Comparison of ENCODE assay signal across 32 cellular contexts in genomic region chr2:112883669-112884068, GRCh38. TPM values are rescaled to one million over a fixed set of nuclear protein-coding genes. Genes with fewer than 3 reads are reported as not detected.
"Had no signal": no experiment of that assay in that cellular context is flagged by ENCODE, and none has a peak within 500 bp of the region (broad histone marks: within the 10 kb centered on the region; RNA-seq: fewer than 3 reads in every experiment).

No MANE protein-coding gene starts in this region.

- H3K36me3 ChIP-seq: SJSA1 had no signal

- H3K27ac Mint-ChIP-seq: activated B cell treated with CpG ODN at 0.5 μM for 24 hours; activated CD4-positive, alpha-beta T cell treated with anti-CD3 and anti-CD28 coated beads, Interleukin-2, amount 10 ng/mL, durations not matched to agents 24 days and 14 days; activated naive CD4-positive, alpha-beta T cell treated with anti-CD3 and anti-CD28 coated beads, Interleukin-2, amount 50 U/mL, for 24 hours; activated T-cell treated with anti-CD3 and anti-CD28 coated beads, Interleukin-2, amount 50 U/mL, for 24 hours; activated T-helper 1 cell treated with anti-CD3 and anti-CD28 coated beads, Interleukin-12 subunit alpha, Interleukin-12 subunit beta, Interleukin-2, Interleukin-4 antibody, amounts not matched to agents 30 ng/mL and 10 ng/mL and 1 ng/mL, durations not matched to agents 14 hours and 24 hours and 36 hours; brain; T-helper 17 cell had no signal

- H3K4me3 Mint-ChIP-seq: activated B cell treated with CpG ODN at 0.5 μM for 24 hours; activated CD4-positive, alpha-beta T cell treated with anti-CD3 and anti-CD28 coated beads, Interleukin-2, amount 10 ng/mL, durations not matched to agents 24 days and 14 days; activated CD8-positive, alpha-beta memory T cell treated with anti-CD3 and anti-CD28 coated beads, Interleukin-2, amount 10 ng/mL, durations not matched to agents 7 days and 5 days; activated naive CD4-positive, alpha-beta T cell treated with anti-CD3 and anti-CD28 coated beads, Interleukin-2, amount 50 U/mL, for 24 hours; activated T-cell treated with anti-CD3 and anti-CD28 coated beads, Interleukin-2, amount 50 U/mL, for 24 hours; activated T-helper 1 cell treated with anti-CD3 and anti-CD28 coated beads, Interleukin-12 subunit alpha, Interleukin-12 subunit beta, Interleukin-2, Interleukin-4 antibody, amounts not matched to agents 30 ng/mL and 10 ng/mL and 1 ng/mL, durations not matched to agents 14 hours and 24 hours and 36 hours; brain; central memory CD8-positive, alpha-beta T cell; T-helper 17 cell had no signal

- H3K27me3 ChIP-seq: SJSA1 had no signal

- ATAC-seq: activated CD8-positive, alpha-beta memory T cell treated with anti-CD3 and anti-CD28 coated beads, Interleukin-2, amount 10 ng/mL, durations not matched to agents 7 days and 5 days; Panc1; SK-N-SH treated with all-trans-retinoic acid at 6 μM for 48 hours; T-helper 17 cell had no signal

- H3K27me3 Mint-ChIP-seq: activated B cell treated with CpG ODN at 0.5 μM for 24 hours; activated CD4-positive, alpha-beta T cell treated with anti-CD3 and anti-CD28 coated beads, Interleukin-2, amount 10 ng/mL, durations not matched to agents 24 days and 14 days; activated CD8-positive, alpha-beta memory T cell treated with anti-CD3 and anti-CD28 coated beads, Interleukin-2, amount 10 ng/mL, durations not matched to agents 7 days and 5 days; activated naive CD4-positive, alpha-beta T cell treated with anti-CD3 and anti-CD28 coated beads, Interleukin-2, amount 50 U/mL, for 24 hours; activated T-cell treated with anti-CD3 and anti-CD28 coated beads, Interleukin-2, amount 50 U/mL, for 24 hours; central memory CD8-positive, alpha-beta T cell had no signal

- H3K9me3 ChIP-seq: SJSA1 had no signal

- H3K4me3 ChIP-seq: SJSA1 had no signal

- H3K4me1 Mint-ChIP-seq: brain had no signal

- H3K36me3 Mint-ChIP-seq: activated CD8-positive, alpha-beta memory T cell treated with anti-CD3 and anti-CD28 coated beads, Interleukin-2, amount 10 ng/mL, durations not matched to agents 7 days and 5 days; activated naive CD4-positive, alpha-beta T cell treated with anti-CD3 and anti-CD28 coated beads, Interleukin-2, amount 50 U/mL, for 24 hours; brain had no signal

- H3K27ac ChIP-seq: SJSA1 had no signal

- H3K9me3 Mint-ChIP-seq: activated B cell treated with CpG ODN at 0.5 μM for 24 hours; activated CD4-positive, alpha-beta T cell treated with anti-CD3 and anti-CD28 coated beads, Interleukin-2, amount 10 ng/mL, durations not matched to agents 24 days and 14 days; activated naive CD4-positive, alpha-beta T cell treated with anti-CD3 and anti-CD28 coated beads, Interleukin-2, amount 50 U/mL, for 24 hours; activated T-cell treated with anti-CD3 and anti-CD28 coated beads, Interleukin-2, amount 50 U/mL, for 24 hours; activated T-helper 1 cell treated with anti-CD3 and anti-CD28 coated beads, Interleukin-12 subunit alpha, Interleukin-12 subunit beta, Interleukin-2, Interleukin-4 antibody, amounts not matched to agents 30 ng/mL and 10 ng/mL and 1 ng/mL, durations not matched to agents 14 hours and 24 hours and 36 hours; brain; central memory CD8-positive, alpha-beta T cell had no signal

- DNase-seq: activated B cell treated with CpG ODN at 0.5 μM for 24 hours; activated CD4-positive, alpha-beta T cell treated with anti-CD3 and anti-CD28 coated beads for 1 hour; activated CD4-positive, alpha-beta T cell treated with anti-CD3 and anti-CD28 coated beads, Interleukin-2, amount 10 ng/mL, durations not matched to agents 24 days and 14 days; activated CD4-positive, alpha-beta T cell treated with anti-CD3 and anti-CD28 coated beads, Interleukin-2, amount 50 U/mL, for 48 hours; activated CD8-positive, alpha-beta memory T cell treated with anti-CD3 and anti-CD28 coated beads, Interleukin-2, amount 10 ng/mL, durations not matched to agents 7 days and 5 days; activated effector memory CD4-positive, alpha-beta T cell treated with Interleukin-2 at 50 U/mL for 16 hours; activated naive CD4-positive, alpha-beta T cell; activated T-cell treated with anti-CD3 and anti-CD28 coated beads, Interleukin-2, amount 50 U/mL, for 24 hours; amygdala; Kasumi-1; KBM-7; NCI-H1048; NCI-H1930; NCI-H2171; NCI-H2227 treated with DMSO at 0.1 percent for 48 hours; NCI-H446 treated with DMSO at 0.1 percent for 48 hours; NCI-H524 treated with DMSO at 0.1 percent for 48 hours; NCI-H748 treated with DMSO at 0.1 percent for 48 hours; NK-92 treated with Interleukin-12 subunit alpha and Interleukin-12 subunit beta, amount 100 ng/mL, for 24 hours; OCI-M1; SHP77; SW 1271; T-helper 17 cell; T-helper 9 cell had no signal

RNA-seq across cellular contexts. Expression of gene IL37, which starts 27.3 kb away (rescaled TPM):
- total RNA-seq: activated B cell treated with CpG ODN at 0.5 μM for 24 hours; activated CD4-positive, alpha-beta T cell treated with anti-CD3 and anti-CD28 coated beads, Interleukin-2, amount 10 ng/mL, durations not matched to agents 24 days and 14 days; activated CD8-positive, alpha-beta memory T cell treated with anti-CD3 and anti-CD28 coated beads, Interleukin-2, amount 10 ng/mL, durations not matched to agents 7 days and 5 days; activated T-helper 1 cell treated with anti-CD3 and anti-CD28 coated beads, Interleukin-12 subunit alpha, Interleukin-12 subunit beta, Interleukin-2, Interleukin-4 antibody, amounts not matched to agents 30 ng/mL and 10 ng/mL and 1 ng/mL, durations not matched to agents 14 hours and 24 hours and 36 hours; astrocyte; SJSA1; T-helper 17 cell had no signal

RNA-seq across cellular contexts. Expression of gene IL1B, which starts 47.1 kb away (rescaled TPM):
- total RNA-seq: astrocyte had no signal
